11 cellular contexts compared by ENCODE assay signal in genomic region chr1:66370462-66370907, GRCh38.
DNase-seq lines count a peak whose midpoint lies in the region; ATAC-seq and TF ChIP-seq lines count a peak whose summit lies in the region.
"Had no signal": no experiment of that assay in that cellular context is flagged by ENCODE, and none has a peak within 500 bp of the region (broad histone marks: within the 10 kb centered on the region; RNA-seq: fewer than 3 reads in every experiment).

No MANE protein-coding gene starts in this region.

- H3F3A ChIP-seq in smooth muscle cell (ENCODE audit: low read depth) = peaks cover 23% of the 10 kb centered on the region

- H3K4me2 ChIP-seq in smooth muscle cell = peak overlapping the region; percentile 34

- WGBS in smooth muscle cell (ENCODE audit: low lambda C conversion rate) = 84% methylated on average over 3 of the region's 3 CpGs

- TF ChIP-seq POLR2A in erythroblast (IDR thresholded peaks at IDR 0.05; ENCODE audit: low read length) = no peak

- no peak overlapping the region for H3K4me3 ChIP-seq in smooth muscle cell
- H3K4me3 ChIP-seq: skin epidermis had no signal

- intact Hi-C loops in activated CD4-positive, alpha-beta T cell treated with anti-CD3 and anti-CD28 coated beads for 36 hours (cut with DNase I, micrococcal nuclease) = loop anchor here (1.0 to 10.0 kb wide), 11 partner anchors 19 to 1413 kb away; partner anchors contain the start of genes LEPR (in 1 of the 2) and LEPROT (in 1 of the 2)

- H3K4me3 Mint-ChIP-seq in activated CD4-positive, alpha-beta T cell treated with anti-CD3 and anti-CD28 coated beads for 36 hours = peak overlapping the region; percentile 39
- H3K4me3 Mint-ChIP-seq in activated naive CD8-positive, alpha-beta T cell treated with anti-CD3 and anti-CD28 coated beads for 36 hours = peak overlapping the region; percentile 44
- H3K4me3 Mint-ChIP-seq: endodermal cell had no signal

- DNase-seq in activated CD4-positive, alpha-beta T cell treated with anti-CD3 and anti-CD28 coated beads for 36 hours = peak; percentile 46
- no peak for DNase-seq in activated CD4-positive, alpha-beta T cell treated with anti-CD3 and anti-CD28 coated beads, Interleukin-2, amount 50 U/mL, for 1 hour
- DNase-seq in activated naive CD8-positive, alpha-beta T cell treated with anti-CD3 and anti-CD28 coated beads for 36 hours = peak; percentile 26
- DNase-seq in smooth muscle cell (lab: John Stamatoyannopoulos, UW; ENCODE audit: unreplicated experiment) (no peak), SKM-1 treated with dmso at 0.1 percent for 144 hours (lab: John Stamatoyannopoulos, UW; ENCODE audit: unreplicated experiment) (no peak), erythroblast (lab: John Stamatoyannopoulos, UW) (no peak), G401 (ENCODE audit: low spot score) (no peak)
- DNase-seq: endodermal cell, kidney had no signal

- peak; percentile 54 for ATAC-seq in activated CD4-positive, alpha-beta T cell treated with anti-CD3 and anti-CD28 coated beads for 36 hours
- ATAC-seq in HG02973 (IDR thresholded peaks at IDR 0.05; ENCODE audit: unreplicated experiment) = peak; percentile 34

- no peak overlapping the region for H2AFZ ChIP-seq in smooth muscle cell (ENCODE audit: low read depth)

- H3K27me3 ChIP-seq in smooth muscle cell (ENCODE audit: low read depth) = no peaks in the 10 kb centered on the region

- H3K9ac ChIP-seq in smooth muscle cell (ENCODE audit: low read depth) = no peak overlapping the region

- no peaks in the 10 kb centered on the region for H3K27me3 Mint-ChIP-seq in activated CD4-positive, alpha-beta T cell treated with anti-CD3 and anti-CD28 coated beads for 36 hours
- H3K27me3 Mint-ChIP-seq in activated naive CD8-positive, alpha-beta T cell treated with anti-CD3 and anti-CD28 coated beads for 36 hours = no peaks in the 10 kb centered on the region

- POLR2A ChIA-PET in activated CD4-positive, alpha-beta T cell treated with anti-CD3 and anti-CD28 coated beads for 36 hours (lab: Charles Lee) = interaction anchor here (0.7 to 7.4 kb wide), 8 partner anchors 20 to 88 kb away, joined by 3 to 60 read pairs (median 4); no protein-coding TSS in a partner anchor

- no peaks in the 10 kb centered on the region for H3K9me3 Mint-ChIP-seq in activated CD4-positive, alpha-beta T cell treated with anti-CD3 and anti-CD28 coated beads for 36 hours (ENCODE audit: low read depth)
- peaks cover 3% of the 10 kb centered on the region for H3K9me3 Mint-ChIP-seq in activated naive CD8-positive, alpha-beta T cell treated with anti-CD3 and anti-CD28 coated beads for 36 hours
- H3K9me3 Mint-ChIP-seq: endodermal cell had no signal

- peak overlapping the region; percentile 80 for H3K27ac ChIP-seq in smooth muscle cell (ENCODE audit: low read depth)

- TF ChIP-seq CTCF in smooth muscle cell (IDR thresholded peaks at IDR 0.05; ENCODE audit: borderline replicate concordance, insufficient read depth, poor library complexity, severe bottlenecking) = no peak

- in situ Hi-C loops in G401 (cut with HindIII; ENCODE audit: low sequenced_read_pairs) = no loop called here

- peaks cover 22% of the 10 kb centered on the region for H3K36me3 ChIP-seq in smooth muscle cell (ENCODE audit: low read depth)

- H3K36me3 Mint-ChIP-seq in activated CD4-positive, alpha-beta T cell treated with anti-CD3 and anti-CD28 coated beads for 36 hours (ENCODE audit: low read depth) = peaks cover 71% of the 10 kb centered on the region
- peaks cover 77% of the 10 kb centered on the region for H3K36me3 Mint-ChIP-seq in activated naive CD8-positive, alpha-beta T cell treated with anti-CD3 and anti-CD28 coated beads for 36 hours

- H3K9me3 ChIP-seq in smooth muscle cell (replicated peaks; ENCODE audit: low read depth) = no peaks in the 10 kb centered on the region

- H3K79me2 ChIP-seq in smooth muscle cell (ENCODE audit: low read depth) = no peaks in the 10 kb centered on the region

- CTCF ChIA-PET in activated CD4-positive, alpha-beta T cell treated with anti-CD3 and anti-CD28 coated beads for 36 hours (lab: Charles Lee) = interaction anchor here (0.7 to 7.3 kb wide), 17 partner anchors 9 to 126 kb away, joined by 3 to 109 read pairs (median 4); no protein-coding TSS in a partner anchor

- H3K4me1 ChIP-seq in smooth muscle cell (ENCODE audit: low read depth) = peaks cover 17% of the 10 kb centered on the region

- no peaks in the 10 kb centered on the region for H4K20me1 ChIP-seq in smooth muscle cell (ENCODE audit: low read depth)

- H3K27ac Mint-ChIP-seq in activated CD4-positive, alpha-beta T cell treated with anti-CD3 and anti-CD28 coated beads for 36 hours = peak overlapping the region; percentile 92
- peak overlapping the region; percentile 90 for H3K27ac Mint-ChIP-seq in activated naive CD8-positive, alpha-beta T cell treated with anti-CD3 and anti-CD28 coated beads for 36 hours
- H3K27ac Mint-ChIP-seq: endodermal cell had no signal

- peaks cover 90% of the 10 kb centered on the region for H3K4me1 Mint-ChIP-seq in activated CD4-positive, alpha-beta T cell treated with anti-CD3 and anti-CD28 coated beads for 36 hours
- H3K4me1 Mint-ChIP-seq in activated naive CD8-positive, alpha-beta T cell treated with anti-CD3 and anti-CD28 coated beads for 36 hours = peaks cover 85% of the 10 kb centered on the region

Comparison
In these comparisons a context has a peak if more than half of its experiments do, and no peak if none do; other contexts are left out.
1. DNase-seq: peak in activated CD4-positive, alpha-beta T cell treated with anti-CD3 and anti-CD28 coated beads for 36 hours (single experiment) and activated naive CD8-positive, alpha-beta T cell treated with anti-CD3 and anti-CD28 coated beads for 36 hours (single experiment); none in activated CD4-positive, alpha-beta T cell treated with anti-CD3 and anti-CD28 coated beads, Interleukin-2, amount 50 U/mL, for 1 hour (single experiment), smooth muscle cell (single experiment), SKM-1 treated with dmso at 0.1 percent for 144 hours (single experiment), erythroblast (0 of 2) and G401 (single experiment).